14 cellular contexts compared by ENCODE assay signal in the genomic region with DNA sequence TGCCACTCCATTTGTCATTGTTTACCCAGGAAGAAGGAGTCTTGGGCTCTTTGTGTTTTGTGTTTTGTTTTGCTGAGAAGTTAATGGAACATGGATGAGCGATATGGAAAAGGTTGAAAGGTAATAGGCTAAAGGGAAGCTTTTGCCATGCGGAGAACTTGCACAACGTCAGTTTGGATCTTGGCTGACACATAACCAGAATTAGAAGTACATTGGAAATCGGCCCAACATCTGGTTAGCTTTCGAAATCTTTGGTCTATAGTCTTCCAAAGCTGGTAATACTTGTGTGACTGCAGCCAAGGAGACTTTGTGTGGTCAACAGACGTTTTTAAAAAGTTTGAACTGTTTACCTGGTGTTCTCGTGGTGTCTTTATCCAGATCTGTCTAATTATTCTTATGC.
A peak's percentile ranks its signal among the peaks of the same experiment; 100 is the strongest.
DNase-seq lines count a peak whose midpoint lies in the region; ATAC-seq, FAIRE-seq and TF ChIP-seq lines count a peak whose summit lies in the region.
"Had no signal": no experiment of that assay in that cellular context is flagged by ENCODE, and none has a peak within 500 bp of the region (broad histone marks: within the 10 kb centered on the region; RNA-seq: fewer than 3 reads in every experiment).

No MANE protein-coding gene starts in this region.

- TF ChIP-seq EP300 in HepG2 (IDR thresholded peaks at IDR 0.05; ENCODE audit: low read depth in 2 of 2, low read length in 2 of 2) (no peak), HepG2 (CRISPR knock-in tag; IDR thresholded peaks at IDR 0.05; ENCODE audit: borderline replicate concordance) (no peak)

- no peaks in the 10 kb centered on the region for H3K27me3 ChIP-seq in liver (ENCODE audit: control insufficient read depth in 4 of 4, insufficient read depth in 4 of 4, low read length in 3 of 4)
- H3K27me3 ChIP-seq in HepG2 (ENCODE audit: control insufficient read depth in 1 of 2, insufficient read depth in 2 of 2, low read length in 2 of 2): no peaks in the 10 kb centered on the region
- H3K27me3 ChIP-seq: BLaER1 had no signal

- no peak overlapping the region for H2AFZ ChIP-seq in HepG2 (ENCODE audit: low read length)

- no peaks in the 10 kb centered on the region for H3K9me3 ChIP-seq in liver (ENCODE audit: control insufficient read depth in 4 of 4, low read length in 3 of 4)
- no peaks in the 10 kb centered on the region for H3K9me3 ChIP-seq in HepG2 (ENCODE audit: low read length)

- DNase-seq in HepG2 (ENCODE audit: low spot score) (no peak), mucosa of gallbladder (ENCODE audit: low spot score) (peak; percentile 60), ACHN (no peak), Kasumi-1 (lab: John Stamatoyannopoulos, UW) (no peak)
- DNase-seq: natural killer cell; NCI-H748 treated with DMSO at 0.1 percent for 48 hours; stimulated activated naive CD8-positive, alpha-beta T cell treated with anti-CD3 and anti-CD28 coated beads, Interleukin-15, amount 100 ng/mL, for 72 hours; T-cell had no signal

- FAIRE-seq in HepG2 (lab: Jason Lieb, UNC): no peak
- FAIRE-seq: H1 had no signal

- CTCF ChIA-PET in HepG2 (lab: Yijun Ruan, JAX; ENCODE audit: low intra/inter-chr PET ratio, low total read pairs): no interaction called here

- WGBS in liver: 44% methylated on average over 7 of the region's 7 CpGs
- WGBS in HepG2 (ENCODE audit: low lambda C conversion rate): 87% methylated on average over 7 of the region's 7 CpGs

- no peaks in the 10 kb centered on the region for H3K79me2 ChIP-seq in HepG2 (ENCODE audit: insufficient read depth, low read length)

- in situ Hi-C loops in HepG2 (cut with HindIII; ENCODE audit: extremely low pct_ligation_motif_present, low pct_unique_long_range_greater_than_20kb): no loop called here
- in situ Hi-C loops in ACHN (cut with HindIII; ENCODE audit: low pct_ligation_motif_present, low pct_unique_long_range_greater_than_20kb, low sequenced_read_pairs): no loop called here

- intact Hi-C loops in HepG2 (cut with micrococcal nuclease; ENCODE audit: unreplicated experiment): no loop called here

- TF ChIP-seq CTCF in liver (IDR thresholded peaks at IDR 0.05; ENCODE audit: low read depth, low read length, missing input control): no peak
- no peak for TF ChIP-seq CTCF in HepG2 (CRISPR knock-in tag; IDR thresholded peaks at IDR 0.05)

- H3K36me3 ChIP-seq in liver (ENCODE audit: control insufficient read depth in 4 of 4, insufficient read depth in 3 of 4, low read depth in 1 of 4, low read length in 3 of 4) (peaks cover 2 to 25% (median 11%) of the 10 kb centered on the region in 4 donors), HepG2 (replicated peaks in 1 of 2; ENCODE audit: control insufficient read depth in 1 of 2, insufficient read depth in 2 of 2, low read length in 2 of 2) (peaks cover 2 to 16% of the 10 kb centered on the region in 2 experiments; a peak in 4 of 5 replicates)

- no TSS peak for BruUV-seq in HepG2 (replicated peaks; lab: Mats Ljungman, UMichigan)

- no peak overlapping the region for H3K9ac ChIP-seq in liver (ENCODE audit: low read depth in 1 of 2, low read length in 2 of 2)
- no peak overlapping the region for H3K9ac ChIP-seq in HepG2 (ENCODE audit: insufficient read depth, low read depth, low read length)
- H3K9ac ChIP-seq: BLaER1 had no signal

- POLR2A ChIA-PET in HepG2 (lab: Yijun Ruan, JAX): no interaction called here

- no peak overlapping the region for H3K4me2 ChIP-seq in HepG2 (ENCODE audit: low read depth, low read length)
- H3K4me2 ChIP-seq: BLaER1 had no signal

- TF ChIP-seq POLR2A in HepG2 (IDR thresholded peaks at IDR 0.05; ENCODE audit: insufficient read depth in 1 of 2, low read depth in 2 of 2, low read length in 2 of 2): no peak

- no peak for TF ChIP-seq RAD21 in liver (IDR thresholded peaks at IDR 0.05)
- TF ChIP-seq RAD21 in HepG2 (CRISPR knock-in tag; IDR thresholded peaks at IDR 0.05): no peak

- H3K27ac ChIP-seq in liver (ENCODE audit: low read depth in 1 of 2, low read length in 2 of 2) (no peak overlapping the region), HepG2 (ENCODE audit: extremely low read length, insufficient read depth, low read length) (no peak overlapping the region)
- H3K27ac ChIP-seq: BLaER1 had no signal

- no peak for ATAC-seq in HepG2
- ATAC-seq in esophagus mucosa: peak; percentile 52
- ATAC-seq in GM19397 (IDR thresholded peaks at IDR 0.05; ENCODE audit: unreplicated experiment): no peak
- no peak for ATAC-seq in HG03469 (IDR thresholded peaks at IDR 0.05; ENCODE audit: unreplicated experiment)
- ATAC-seq: natural killer cell; stimulated activated naive CD8-positive, alpha-beta T cell treated with anti-CD3 and anti-CD28 coated beads, Interleukin-15, amount 100 ng/mL, for 72 hours; T-cell had no signal

- no peaks in the 10 kb centered on the region for H3K4me1 ChIP-seq in liver (ENCODE audit: control insufficient read depth in 4 of 4, insufficient read depth in 4 of 4, low read length in 3 of 4)
- no peaks in the 10 kb centered on the region for H3K4me1 ChIP-seq in HepG2 (ENCODE audit: insufficient read depth, low read length)
- H3K4me1 ChIP-seq: BLaER1 had no signal

- H3K4me3 ChIP-seq in liver (ENCODE audit: low read depth in 1 of 3, low read length in 3 of 3) (no peak overlapping the region), HepG2 (replicated peaks in 1 of 3; ENCODE audit: insufficient read depth in 1 of 3, low read depth in 2 of 3, low read length in 3 of 3) (no peak overlapping the region)
- H3K4me3 ChIP-seq: BLaER1 had no signal

- no peaks in the 10 kb centered on the region for H4K20me1 ChIP-seq in HepG2 (ENCODE audit: insufficient read depth, low read length)

TF ChIP-seq in liver, 16 proteins besides CTCF, POLR2A, EP300 and RAD21 (continues in another document):
- TF ChIP-seq, protein P1, sequence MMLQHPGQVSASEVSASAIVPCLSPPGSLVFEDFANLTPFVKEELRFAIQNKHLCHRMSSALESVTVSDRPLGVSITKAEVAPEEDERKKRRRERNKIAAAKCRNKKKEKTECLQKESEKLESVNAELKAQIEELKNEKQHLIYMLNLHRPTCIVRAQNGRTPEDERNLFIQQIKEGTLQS (IDR thresholded peaks at IDR 0.05): no peak
- TF ChIP-seq YY1 (IDR thresholded peaks at IDR 0.05) (no peak), TAF1 (conservative IDR thresholded peaks at IDR 0.05) (no peak), JUND (IDR thresholded peaks at IDR 0.05) (peak in 1 of 2 donors; percentile 27), HNF4G (IDR thresholded peaks at IDR 0.05) (no peak), NR2F2 (IDR thresholded peaks at IDR 0.05) (no peak), HNF4A (conservative IDR thresholded peaks at IDR 0.05) (peak; percentile 6 to 55), FOXA2 (IDR thresholded peaks at IDR 0.05) (no peak), SP1 (IDR thresholded peaks at IDR 0.05) (no peak)
- TF ChIP-seq, protein P2, sequence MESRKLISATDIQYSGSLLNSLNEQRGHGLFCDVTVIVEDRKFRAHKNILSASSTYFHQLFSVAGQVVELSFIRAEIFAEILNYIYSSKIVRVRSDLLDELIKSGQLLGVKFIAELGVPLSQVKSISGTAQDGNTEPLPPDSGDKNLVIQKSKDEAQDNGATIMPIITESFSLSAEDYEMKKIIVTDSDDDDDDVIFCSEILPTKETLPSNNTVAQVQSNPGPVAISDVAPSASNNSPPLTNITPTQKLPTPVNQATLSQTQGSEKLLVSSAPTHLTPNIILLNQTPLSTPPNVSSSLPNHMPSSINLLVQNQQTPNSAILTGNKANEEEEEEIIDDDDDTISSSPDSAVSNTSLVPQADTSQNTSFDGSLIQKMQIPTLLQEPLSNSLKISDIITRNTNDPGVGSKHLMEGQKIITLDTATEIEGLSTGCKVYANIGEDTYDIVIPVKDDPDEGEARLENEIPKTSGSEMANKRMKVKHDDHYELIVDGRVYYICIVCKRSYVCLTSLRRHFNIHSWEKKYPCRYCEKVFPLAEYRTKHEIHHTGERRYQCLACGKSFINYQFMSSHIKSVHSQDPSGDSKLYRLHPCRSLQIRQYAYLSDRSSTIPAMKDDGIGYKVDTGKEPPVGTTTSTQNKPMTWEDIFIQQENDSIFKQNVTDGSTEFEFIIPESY (IDR thresholded peaks at IDR 0.05): no peak
- TF ChIP-seq, protein P3, sequence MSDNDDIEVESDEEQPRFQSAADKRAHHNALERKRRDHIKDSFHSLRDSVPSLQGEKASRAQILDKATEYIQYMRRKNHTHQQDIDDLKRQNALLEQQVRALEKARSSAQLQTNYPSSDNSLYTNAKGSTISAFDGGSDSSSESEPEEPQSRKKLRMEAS (IDR thresholded peaks at IDR 0.05): no peak

TF ChIP-seq in HepG2, 621 proteins besides CTCF, POLR2A, EP300 and RAD21 (continues in another document):
- no peak for TF ChIP-seq ZSCAN20 (CRISPR knock-in tag; IDR thresholded peaks at IDR 0.05; ENCODE audit: borderline replicate concordance)
- no peak for TF ChIP-seq THYN1 (CRISPR knock-in tag; IDR thresholded peaks at IDR 0.05; ENCODE audit: borderline replicate concordance, low read depth)
- no peak for TF ChIP-seq ZNF441 (CRISPR knock-in tag; IDR thresholded peaks at IDR 0.05; ENCODE audit: borderline replicate concordance)
- no peak for TF ChIP-seq PRDM4 (CRISPR knock-in tag; IDR thresholded peaks at IDR 0.05; ENCODE audit: borderline replicate concordance)
- no peak for TF ChIP-seq FIP1L1 (IDR thresholded peaks at IDR 0.05; ENCODE audit: borderline replicate concordance, insufficient read depth, low read depth, low read length)
